In genomic region chr5:160475864-160476438, GRCh38 we compare ENCODE assay signal across 1 cellular context.
TF ChIP-seq lines count a peak whose summit lies in the region.

No MANE protein-coding gene starts in this region.

TF ChIP-seq in HepG2, 621 proteins besides CTCF, POLR2A, EP300 and RAD21 (continued from another document and continues in another):
- TF ChIP-seq ZNF343 (CRISPR knock-in tag; IDR thresholded peaks at IDR 0.05): no peak
- TF ChIP-seq RFX5 (IDR thresholded peaks at IDR 0.05; ENCODE audit: low read depth, low read length): peak; percentile 20; the same call in 1 of the 2 replicates
- no peak for TF ChIP-seq EEA1 (CRISPR knock-in tag; IDR thresholded peaks at IDR 0.05; ENCODE audit: borderline replicate concordance)
- peak; percentile 60; the same call in 1 of the 2 replicates for TF ChIP-seq EHMT2 (IDR thresholded peaks at IDR 0.05; ENCODE audit: borderline replicate concordance, low read depth, low read length)
- no peak for TF ChIP-seq ZFP41 (CRISPR knock-in tag; IDR thresholded peaks at IDR 0.05; ENCODE audit: borderline replicate concordance)
- TF ChIP-seq HOXD1 (CRISPR knock-in tag; IDR thresholded peaks at IDR 0.05): peak; percentile 88
- TF ChIP-seq DDIT3 (CRISPR knock-in tag; IDR thresholded peaks at IDR 0.05): no peak
- TF ChIP-seq ZSCAN29 (CRISPR knock-in tag; conservative IDR thresholded peaks at IDR 0.05): peak; percentile 84
- peak; percentile 98 for TF ChIP-seq ELF3 (CRISPR knock-in tag; IDR thresholded peaks at IDR 0.05)
- peak; percentile 98 for TF ChIP-seq HNF4A (CRISPR knock-in tag; IDR thresholded peaks at IDR 0.05)
- TF ChIP-seq JUNB (CRISPR knock-in tag; IDR thresholded peaks at IDR 0.05; ENCODE audit: borderline replicate concordance): peak; percentile 79; the same call in 1 of the 2 replicates
- peak; percentile 40; the same call in 1 of the 2 replicates for TF ChIP-seq REPIN1 (CRISPR knock-in tag; IDR thresholded peaks at IDR 0.05; ENCODE audit: borderline replicate concordance, low read depth)
- peak; percentile 94 for TF ChIP-seq PHF21A (CRISPR knock-in tag; IDR thresholded peaks at IDR 0.05)
- TF ChIP-seq RNF2 (conservative IDR thresholded peaks at IDR 0.05; ENCODE audit: low read depth): no peak
- peak; percentile 39 for TF ChIP-seq XRCC5 (optimal IDR thresholded peaks at IDR 0.05; ENCODE audit: low read length)
- peak; percentile 71; the same call in 1 of the 2 replicates for TF ChIP-seq ZBTB7B (CRISPR knock-in tag; IDR thresholded peaks at IDR 0.05)
- no peak for TF ChIP-seq ZNF10 (CRISPR knock-in tag; IDR thresholded peaks at IDR 0.05; ENCODE audit: borderline replicate concordance, low read depth)
- peak; percentile 43 for TF ChIP-seq ZNF18 (CRISPR knock-in tag; IDR thresholded peaks at IDR 0.05; ENCODE audit: insufficient replicate concordance)
- TF ChIP-seq PAXIP1 (CRISPR knock-in tag; conservative IDR thresholded peaks at IDR 0.05): peak; percentile 97
- TF ChIP-seq JUN (CRISPR knock-in tag; IDR thresholded peaks at IDR 0.05): peak; percentile 72; the same call in 1 of the 2 replicates
- TF ChIP-seq RCOR2 (CRISPR knock-in tag; IDR thresholded peaks at IDR 0.05): 0 out of 2 replicates have a peak, but pooled peaks have one; percentile 42
- peak; percentile 35; the same call in 1 of the 2 replicates for TF ChIP-seq TFDP2 (CRISPR knock-in tag; IDR thresholded peaks at IDR 0.05)
- peak; percentile 81 for TF ChIP-seq ARID2 (CRISPR knock-in tag; IDR thresholded peaks at IDR 0.05; ENCODE audit: borderline replicate concordance)
- TF ChIP-seq MYPOP (CRISPR knock-in tag; IDR thresholded peaks at IDR 0.05): peak; percentile 66; the same call in 1 of the 2 replicates
- TF ChIP-seq NFKBIZ (CRISPR knock-in tag; IDR thresholded peaks at IDR 0.05): peak; percentile 93
- no peak for TF ChIP-seq FLYWCH1 (CRISPR knock-in tag; IDR thresholded peaks at IDR 0.05)
- TF ChIP-seq JDP2 (CRISPR knock-in tag; IDR thresholded peaks at IDR 0.05; ENCODE audit: borderline replicate concordance): no peak
- no peak for TF ChIP-seq ETS1 (CRISPR knock-in tag; IDR thresholded peaks at IDR 0.05)
- TF ChIP-seq ZGPAT (CRISPR knock-in tag; IDR thresholded peaks at IDR 0.05): peak; percentile 88
- peak; percentile 54 for TF ChIP-seq ZNF124 (CRISPR knock-in tag; IDR thresholded peaks at IDR 0.05)
- peak; percentile 75 for TF ChIP-seq ZFX (CRISPR knock-in tag; IDR thresholded peaks at IDR 0.05; ENCODE audit: low read depth)
- TF ChIP-seq ZSCAN31 (CRISPR knock-in tag; IDR thresholded peaks at IDR 0.05; ENCODE audit: low read depth): peak; percentile 68; the same call in 1 of the 2 replicates
- no peak for TF ChIP-seq ZBTB39 (CRISPR knock-in tag; IDR thresholded peaks at IDR 0.05)
- TF ChIP-seq ZNF414 (CRISPR knock-in tag; IDR thresholded peaks at IDR 0.05): 0 out of 2 replicates have a peak, but pooled peaks have one; percentile 69
- TF ChIP-seq ZC3H4 (CRISPR knock-in tag; IDR thresholded peaks at IDR 0.05; ENCODE audit: borderline replicate concordance): peak; percentile 24; the same call in 1 of the 2 replicates
- peak; percentile 92 for TF ChIP-seq ISL2 (CRISPR knock-in tag; IDR thresholded peaks at IDR 0.05)
- no peak for TF ChIP-seq TERF1 (CRISPR knock-in tag; IDR thresholded peaks at IDR 0.05)
- TF ChIP-seq TAF1 (CRISPR knock-in tag; IDR thresholded peaks at IDR 0.05): peak; percentile 36; the same call in 1 of the 2 replicates
- peak; percentile 47; the same call in 1 of the 2 replicates for TF ChIP-seq KDM5B (CRISPR knock-in tag; IDR thresholded peaks at IDR 0.05; ENCODE audit: borderline replicate concordance)
- TF ChIP-seq CENPX (CRISPR knock-in tag; IDR thresholded peaks at IDR 0.05): no peak
- TF ChIP-seq KDM3A (CRISPR knock-in tag; IDR thresholded peaks at IDR 0.05; ENCODE audit: low read depth): no peak
- TF ChIP-seq NR2F6 (IDR thresholded peaks at IDR 0.05): peak; percentile 56
- peak; percentile 54 for TF ChIP-seq NR2F6 (CRISPR knock-in tag; IDR thresholded peaks at IDR 0.05)
- no peak for TF ChIP-seq ZNF160 (CRISPR knock-in tag; IDR thresholded peaks at IDR 0.05)
- TF ChIP-seq KLF11 (CRISPR knock-in tag; IDR thresholded peaks at IDR 0.05): no peak
- TF ChIP-seq ZBTB33 (CRISPR knock-in tag; IDR thresholded peaks at IDR 0.05): peak; percentile 25; the same call in 1 of the 2 replicates
